In genomic region chr14:42172304-42172703, GRCh38 we compare ENCODE assay signal across 28 cellular contexts.
"Had no signal": no experiment of that assay in that cellular context is flagged by ENCODE, and none has a peak within 500 bp of the region (broad histone marks: within the 10 kb centered on the region; RNA-seq: fewer than 3 reads in every experiment).

No MANE protein-coding gene starts in this region.

- H3K4me1 Mint-ChIP-seq: stimulated activated effector memory CD8-positive, alpha-beta T cell treated with anti-CD3 and anti-CD28 coated beads, Interleukin-12 subunit alpha, Interleukin-12 subunit beta, amount 100 ng/mL, for 72 hours; stimulated activated naive B cell treated with anti-CD40 and anti-IgM and Interleukin-4, amounts not matched to agents 10 μg/mL and 1 μg/mL and 100 μg/mL, for 72 hours; stimulated activated naive CD8-positive, alpha-beta T cell treated with anti-CD3 and anti-CD28 coated beads, Interleukin-15, amount 100 ng/mL, for 72 hours had no signal

- H3K27me3 Mint-ChIP-seq: stimulated activated naive B cell treated with anti-CD40 and anti-IgM and Interleukin-4, amounts not matched to agents 10 μg/mL and 1 μg/mL and 100 μg/mL, for 72 hours; stimulated activated naive CD8-positive, alpha-beta T cell treated with anti-CD3 and anti-CD28 coated beads, Interleukin-15, amount 100 ng/mL, for 72 hours; stimulated activated naive CD8-positive, alpha-beta T cell treated with anti-CD3 and anti-CD28 coated beads, Interleukin-15, Interleukin-2, amounts not matched to agents 100 ng/mL and 50 ng/mL, for 24 hours; type B pancreatic cell had no signal

- H3K27me3 ChIP-seq: stomach, suprapubic skin, testis, thyroid gland, tibial artery, tibial nerve, transverse colon, upper lobe of left lung, upper lobe of right lung, uterus, vagina had no signal

- ATAC-seq: stimulated activated effector memory CD8-positive, alpha-beta T cell treated with anti-CD3 and anti-CD28 coated beads, Interleukin-12 subunit alpha, Interleukin-12 subunit beta, amount 100 ng/mL, for 72 hours; stimulated activated naive B cell treated with anti-CD40 and anti-IgM and Interleukin-4, amounts not matched to agents 10 μg/mL and 1 μg/mL and 100 μg/mL, for 72 hours; stimulated activated naive CD8-positive, alpha-beta T cell treated with anti-CD3 and anti-CD28 coated beads, Interleukin-15, amount 100 ng/mL, for 72 hours; stimulated activated naive CD8-positive, alpha-beta T cell treated with anti-CD3 and anti-CD28 coated beads, Interleukin-15, Interleukin-2, amounts not matched to agents 100 U/mL and 50 U/mL, for 24 hours; upper lobe of right lung had no signal

- H3K4me3 Mint-ChIP-seq: stimulated activated effector memory CD8-positive, alpha-beta T cell treated with anti-CD3 and anti-CD28 coated beads, Interleukin-12 subunit alpha, Interleukin-12 subunit beta, amount 100 ng/mL, for 72 hours; stimulated activated naive B cell treated with anti-CD40 and anti-IgM and Interleukin-4, amounts not matched to agents 10 μg/mL and 1 μg/mL and 100 μg/mL, for 72 hours; stimulated activated naive CD8-positive, alpha-beta T cell treated with anti-CD3 and anti-CD28 coated beads, Interleukin-15, amount 100 ng/mL, for 72 hours; stimulated activated naive CD8-positive, alpha-beta T cell treated with anti-CD3 and anti-CD28 coated beads, Interleukin-15, Interleukin-2, amounts not matched to agents 100 ng/mL and 50 ng/mL, for 24 hours; type B pancreatic cell had no signal

- H3K36me3 ChIP-seq: stomach, suprapubic skin, thoracic aorta, thyroid gland, tibial artery, tibial nerve, transverse colon, upper lobe of left lung, upper lobe of right lung, uterus, vagina had no signal

- H3K9me3 Mint-ChIP-seq: type B pancreatic cell had no signal

- H3K27ac Mint-ChIP-seq: stimulated activated effector memory CD8-positive, alpha-beta T cell treated with anti-CD3 and anti-CD28 coated beads, Interleukin-12 subunit alpha, Interleukin-12 subunit beta, amount 100 ng/mL, for 72 hours; stimulated activated naive B cell treated with anti-CD40 and anti-IgM and Interleukin-4, amounts not matched to agents 10 μg/mL and 1 μg/mL and 100 μg/mL, for 72 hours; stimulated activated naive CD8-positive, alpha-beta T cell treated with anti-CD3 and anti-CD28 coated beads, Interleukin-15, amount 100 ng/mL, for 72 hours; stimulated activated naive CD8-positive, alpha-beta T cell treated with anti-CD3 and anti-CD28 coated beads, Interleukin-15, Interleukin-2, amounts not matched to agents 100 ng/mL and 50 ng/mL, for 24 hours; type B pancreatic cell had no signal

- H3K36me3 Mint-ChIP-seq: stimulated activated effector memory CD8-positive, alpha-beta T cell treated with anti-CD3 and anti-CD28 coated beads, Interleukin-12 subunit alpha, Interleukin-12 subunit beta, amount 100 ng/mL, for 72 hours; stimulated activated naive B cell treated with anti-CD40 and anti-IgM and Interleukin-4, amounts not matched to agents 10 μg/mL and 1 μg/mL and 100 μg/mL, for 72 hours; type B pancreatic cell had no signal

- H3K4me3 ChIP-seq: stomach, suprapubic skin, testis, thoracic aorta, thyroid gland, tibial artery, tibial nerve, transverse colon, upper lobe of left lung, upper lobe of right lung, uterus, vagina had no signal

- H3K9me3 ChIP-seq: suprapubic skin, testis, thyroid gland, upper lobe of right lung, uterus, vagina had no signal

- FAIRE-seq: urothelium cell line had no signal

- H3K27ac ChIP-seq: stomach, suprapubic skin, testis, thoracic aorta, thyroid gland, tibial artery, tibial nerve, transverse colon, upper lobe of left lung, upper lobe of right lung, uterus, vagina had no signal

- DNase-seq: stimulated activated CD4-positive, alpha-beta T cell treated with anti-CD3 and anti-CD28 coated beads, Interleukin-2, amount 100 ng/mL, for 48 hours; stimulated activated CD4-positive, alpha-beta T cell treated with anti-CD3 and anti-CD28 coated beads, Interleukin-4, amount 100 ng/mL, for 1 hour; stimulated activated CD4-positive, alpha-beta T cell treated with anti-CD3 and anti-CD28 coated beads, Interleukin-4, amount 100 ng/mL, for 24 hours; stimulated activated CD4-positive, alpha-beta T cell treated with anti-CD3 and anti-CD28 coated beads, Interleukin-4, amount 100 ng/mL, for 4 hours; stimulated activated CD8-positive, alpha-beta memory T cell treated with anti-CD3 and anti-CD28 coated beads, Interleukin-4, amount 100 ng/mL, for 48 hours; stimulated activated naive B cell treated with anti-CD40 and anti-IgM and Interleukin-4, amounts not matched to agents 10 μg/mL and 1 μg/mL and 100 μg/mL, for 72 hours; stimulated activated naive CD4-positive, alpha-beta T cell; stimulated activated naive CD4-positive, alpha-beta T cell treated with Interleukin-2 at 50 U/mL for 16 hours; stimulated activated naive CD8-positive, alpha-beta T cell treated with anti-CD3 and anti-CD28 coated beads, Interleukin-15, amount 100 ng/mL, for 72 hours; stimulated activated naive CD8-positive, alpha-beta T cell treated with anti-CD3 and anti-CD28 coated beads, Interleukin-15, Interleukin-2, amounts not matched to agents 100 U/mL and 50 U/mL, for 24 hours; stomach; substantia nigra; testis; thyroid gland; tibial artery; transverse colon; trophoblast cell; upper lobe of left lung; upper lobe of right lung; uterus had no signal

- H3K4me1 ChIP-seq: stomach, suprapubic skin, testis, thyroid gland, tibial artery, tibial nerve, transverse colon, upper lobe of left lung, upper lobe of right lung, uterus, vagina had no signal
